In genomic region chr17:68292689-68293040, GRCh38 we compare ENCODE assay signal across 8 cellular contexts. TPM values are rescaled to one million over a fixed set of nuclear protein-coding genes. Genes with fewer than 3 reads are reported as not detected.
DNase-seq lines count a peak whose midpoint lies in the region; ATAC-seq, FAIRE-seq and TF ChIP-seq lines count a peak whose summit lies in the region.

No MANE protein-coding gene starts in this region.

- no peak for TF ChIP-seq POLR2A in GM12892 (IDR thresholded peaks at IDR 0.05; ENCODE audit: low read depth, low read length)

- peaks cover 51% of the 10 kb centered on the region for H3K4me1 Mint-ChIP-seq in endothelial cell (ENCODE audit: unreplicated experiment)
- H3K4me1 Mint-ChIP-seq in progenitor cell of endocrine pancreas (ENCODE audit: low read depth), result peaks cover 6% of the 10 kb centered on the region

- peak overlapping the region; percentile 88 for H3K4me3 ChIP-seq in GM06990 (replicated peaks; ENCODE audit: low read depth, low read length)

- DNase-seq in GM06990 (ENCODE audit: extremely low read depth, insufficient read length) (no peak), NAMALWA (ENCODE audit: low spot score) (peak; percentile 26), endothelial cell (ENCODE audit: low spot score) (no peak), progenitor cell of endocrine pancreas (ENCODE audit: low spot score, unreplicated experiment) (no peak), GM12892 (ENCODE audit: insufficient read length) (no peak)

- no peaks in the 10 kb centered on the region for H3K9me3 Mint-ChIP-seq in endothelial cell (ENCODE audit: unreplicated experiment)
- no peaks in the 10 kb centered on the region for H3K9me3 Mint-ChIP-seq in progenitor cell of endocrine pancreas (ENCODE audit: low read depth)

- peaks cover 4% of the 10 kb centered on the region for H3K36me3 Mint-ChIP-seq in endothelial cell (ENCODE audit: low read depth, unreplicated experiment)
- no peaks in the 10 kb centered on the region for H3K36me3 Mint-ChIP-seq in progenitor cell of endocrine pancreas (ENCODE audit: insufficient read depth)

- no peak for ATAC-seq in HG02840 (IDR thresholded peaks at IDR 0.05; ENCODE audit: low FRiP score, unreplicated experiment)
- ATAC-seq in GM21515 (IDR thresholded peaks at IDR 0.05; ENCODE audit: unreplicated experiment), result no peak
- no peak for ATAC-seq in HG03439 (IDR thresholded peaks at IDR 0.05; ENCODE audit: unreplicated experiment)

- H3K27me3 Mint-ChIP-seq in endothelial cell (ENCODE audit: unreplicated experiment) (peaks cover 10% of the 10 kb centered on the region), progenitor cell of endocrine pancreas (peaks cover 66% of the 10 kb centered on the region)

- no peaks in the 10 kb centered on the region for H3K27me3 ChIP-seq in GM06990 (replicated peaks; ENCODE audit: control insufficient read depth, insufficient read depth, low read length)

- no peaks in the 10 kb centered on the region for H3K36me3 ChIP-seq in GM06990 (ENCODE audit: control insufficient read depth, insufficient read depth, low read length)

- no peak for TF ChIP-seq CTCF in GM06990 (IDR thresholded peaks at IDR 0.05; ENCODE audit: insufficient read depth, low read length, poor library complexity, severe bottlenecking)
- TF ChIP-seq CTCF in endothelial cell (IDR thresholded peaks at IDR 0.05; ENCODE audit: unreplicated experiment), result no peak
- TF ChIP-seq CTCF in progenitor cell of endocrine pancreas (IDR thresholded peaks at IDR 0.05; ENCODE audit: unreplicated experiment), result no peak

- H3K4me3 Mint-ChIP-seq in endothelial cell (ENCODE audit: unreplicated experiment), result peak overlapping the region; percentile 82
- peak overlapping the region; percentile 73 for H3K4me3 Mint-ChIP-seq in progenitor cell of endocrine pancreas (ENCODE audit: low read depth)

- FAIRE-seq in GM12892 (lab: Jason Lieb, UNC), result no peak

- H3K27ac Mint-ChIP-seq in endothelial cell (ENCODE audit: unreplicated experiment) (no peak overlapping the region), progenitor cell of endocrine pancreas (peak overlapping the region; percentile 82)

RNA-seq across cellular contexts. Expression of gene ARSG, which starts 1.4 kb away (rescaled TPM):
- total RNA-seq in endothelial cell (ENCODE audit: unreplicated experiment) (9.8 TPM), progenitor cell of endocrine pancreas (2.6 and 4.9 TPM in 2 replicates)
- polyA plus RNA-seq in GM12892 (2012; ENCODE audit: missing spikeins), result 5.7 TPM

RNA-seq across cellular contexts. Expression of gene SLC16A6, which starts 1.7 kb away (rescaled TPM):
- total RNA-seq in endothelial cell (ENCODE audit: unreplicated experiment) (2.4 TPM), progenitor cell of endocrine pancreas (0.12 and 0.24 TPM in 2 replicates)
- 2.7 TPM for polyA plus RNA-seq in GM12892 (2012; ENCODE audit: missing spikeins)

RNA-seq across cellular contexts. Expression of gene AMZ2, which starts 44.8 kb away (rescaled TPM):
- total RNA-seq in endothelial cell (ENCODE audit: unreplicated experiment), result 70.3 TPM
- total RNA-seq in progenitor cell of endocrine pancreas, result 58.3 and 61.4 TPM in 2 replicates
- 118 TPM for polyA plus RNA-seq in GM12892 (2012; ENCODE audit: missing spikeins)
